12 cellular contexts compared by ENCODE assay signal in genomic region chr13:27427663-27428062, GRCh38. TPM values are rescaled to one million over a fixed set of nuclear protein-coding genes. Genes with fewer than 3 reads are reported as not detected.
A peak's percentile ranks its signal among the peaks of the same experiment; 100 is the strongest.
DNase-seq lines count a peak whose midpoint lies in the region; ATAC-seq, FAIRE-seq and TF ChIP-seq lines count a peak whose summit lies in the region.
"Had no signal": no experiment of that assay in that cellular context is flagged by ENCODE, and none has a peak within 500 bp of the region (broad histone marks: within the 10 kb centered on the region; RNA-seq: fewer than 3 reads in every experiment).

No MANE protein-coding gene starts in this region.

- intact Hi-C loops in GM12878 (cut with micrococcal nuclease; ENCODE audit: unreplicated experiment) = loop anchor here (5.0 kb wide), 1 partner anchor 195 kb away; the partner anchor contains the start of genes LNX2 and POLR1D
- intact Hi-C loops in psoas muscle (cut with DNase I) = loop anchor here (2.0 to 10.0 kb wide), 4 partner anchors 17 to 197 kb away; partner anchors contain the start of genes RPL21 (in 2 of the 2), LNX2 (in 1 of the 2) and POLR1D (in 1 of the 2)
- intact Hi-C loops in uterus (cut with DNase I; ENCODE audit: low total_unique reads) = no loop called here

- 93% methylated on average over 2 of the region's 2 CpGs for WGBS in GM12878 (ENCODE audit: insufficient coverage, insufficient replicate concordance, low lambda C conversion rate, missing lambda C conversion rate)
- 78 to 80% (median 78%) methylated on average over 2 of the region's 2 CpGs for WGBS in psoas muscle, 3 donors

- H3K9me2 ChIP-seq in MM.1S (replicated peaks; ENCODE audit: insufficient read depth, low read length) = no peaks in the 10 kb centered on the region

- in situ Hi-C loops in GM12878 (cut with MboI) = no loop called here

- no peaks in the 10 kb centered on the region for H3K9me3 Mint-ChIP-seq in CD8-positive, alpha-beta memory T cell

- no peak for DNase-seq in CD8-positive, alpha-beta memory T cell
- DNase-seq in NB4 (ENCODE audit: low read depth) (no peak), GM12878 (ENCODE audit: low read depth, low spot score) (no peak), psoas muscle (no peak), NCI-H345 treated with DMSO at 0.1 percent for 48 hours (lab: John Stamatoyannopoulos, UW; ENCODE audit: unreplicated experiment) (no peak), uterus (no peak), MM.1S (no peak)
- DNase-seq: DMS79 treated with DMSO at 0.1 percent for 48 hours, NCI-H1417, NCI-H748 treated with DMSO at 0.1 percent for 48 hours had no signal

- TF ChIP-seq CTCF in NB4 (IDR thresholded peaks at IDR 0.05; ENCODE audit: low read depth, low read length) (no peak), GM12878 (IDR thresholded peaks at IDR 0.05 in 2 of 3, conservative IDR thresholded peaks at IDR 0.05 in 1 of 3; ENCODE audit: control insufficient read depth in 2 of 3, extremely low read depth in 1 of 3, insufficient read depth in 1 of 3, low read depth in 3 of 3, low read length in 3 of 3) (no peak), psoas muscle (IDR thresholded peaks at IDR 0.05) (no peak), uterus (IDR thresholded peaks at IDR 0.05) (no peak), MM.1S (IDR thresholded peaks at IDR 0.05; ENCODE audit: low read length) (no peak)

- peak overlapping the region; percentile 84 to 95 (median 88) for H3K4me3 Mint-ChIP-seq in CD8-positive, alpha-beta memory T cell

- SMC1A ChIA-PET in GM12878 (lab: Charles Lee; ENCODE audit: uncharacterized antibody, unreplicated experiment) = interaction anchor here (0.8 to 6.3 kb wide), 6 partner anchors 9 to 59 kb away, joined by 3 to 41 read pairs (median 8); partner anchors contain the start of gene MTIF3

- CTCF ChIA-PET in CD8-positive, alpha-beta memory T cell (lab: Charles Lee) = interaction anchor here (3.9 to 6.0 kb wide), 3 partner anchors 16 to 193 kb away, joined by 24 to 74 read pairs (median 39); partner anchors contain the start of genes LNX2, MTIF3 and POLR1D
- CTCF ChIA-PET in GM12878 (lab: Yijun Ruan, JAX) = interaction anchor here (0.8 to 4.2 kb wide), 5 partner anchors 17 to 399 kb away, joined by 3 to 30 read pairs (median 4); partner anchors contain the start of gene MTIF3

- TF ChIP-seq EP300 in GM12878 (IDR thresholded peaks at IDR 0.05; ENCODE audit: borderline replicate concordance in 1 of 2, control insufficient read depth in 1 of 2, low read depth in 2 of 2, low read length in 2 of 2) = no peak

- H3K9ac ChIP-seq in GM12878 (ENCODE audit: control insufficient read depth, insufficient read depth, low read length) = no peak overlapping the region; the same call in 1 of the 2 replicates
- no peak overlapping the region for H3K9ac ChIP-seq in MM.1S (ENCODE audit: low read length)

- H2AFZ ChIP-seq in GM12878 (ENCODE audit: control insufficient read depth, low read depth, low read length) = no peak overlapping the region
- no peak overlapping the region for H2AFZ ChIP-seq in MM.1S (ENCODE audit: low read length)

- H3K4me2 ChIP-seq in GM12878 (ENCODE audit: control insufficient read depth, insufficient read depth) = peak overlapping the region; percentile 96; the same call in 1 of the 2 replicates
- no peak overlapping the region for H3K4me2 ChIP-seq in MM.1S (ENCODE audit: low read depth, low read length)

- no TSS peak for BruUV-seq in GM12878 (replicated peaks; lab: Mats Ljungman, UMichigan)

- TF ChIP-seq RAD21 in GM12878 (IDR thresholded peaks at IDR 0.05; ENCODE audit: insufficient read depth, low read depth, low read length) = no peak

- RAD21 ChIA-PET in GM12878 (lab: Charles Lee; ENCODE audit: unreplicated experiment) = interaction anchor here (2.4 to 5.4 kb wide), 3 partner anchors 15 to 399 kb away, joined by 6 to 32 read pairs (median 11); partner anchors contain the start of gene MTIF3

- peak overlapping the region; percentile 89 to 99 (median 96) for H3K27ac Mint-ChIP-seq in CD8-positive, alpha-beta memory T cell

- H3K4me1 ChIP-seq in CD8-positive, alpha-beta memory T cell (ENCODE audit: insufficient read depth, low read length) = peaks cover 63% of the 10 kb centered on the region
- H3K4me1 ChIP-seq in GM12878 (ENCODE audit: control insufficient read depth, insufficient read depth, low read length) (peaks cover 12% of the 10 kb centered on the region), psoas muscle (peaks cover 31% of the 10 kb centered on the region), uterus (peaks cover 0 to 12% of the 10 kb centered on the region in 2 donors), MM.1S (ENCODE audit: low read length) (no peaks in the 10 kb centered on the region; the same call in 1 of the 2 replicates)

- H3K27me3 Mint-ChIP-seq in CD8-positive, alpha-beta memory T cell = no peaks in the 10 kb centered on the region

- FAIRE-seq in GM12878 (lab: Jason Lieb, UNC) = no peak
- FAIRE-seq: colon had no signal

- H3K79me2 ChIP-seq in GM12878 (ENCODE audit: control insufficient read depth, insufficient read depth, low read length) (peaks cover 34% of the 10 kb centered on the region), MM.1S (ENCODE audit: low read length) (peaks cover 45% of the 10 kb centered on the region)

- peaks cover 58 to 80% (median 76%) of the 10 kb centered on the region in 3 donors for H3K4me1 Mint-ChIP-seq in CD8-positive, alpha-beta memory T cell

- H3K36me3 ChIP-seq in CD8-positive, alpha-beta memory T cell (ENCODE audit: insufficient read depth, low read length) = peaks cover 45% of the 10 kb centered on the region
- H3K36me3 ChIP-seq in GM12878 (ENCODE audit: control insufficient read depth in 2 of 2, insufficient read depth in 2 of 2, low read length in 1 of 2) (peaks cover 15 to 18% of the 10 kb centered on the region in 2 experiments), psoas muscle (ENCODE audit: insufficient read depth in 1 of 2, low read depth in 1 of 2) (peaks cover 3 to 59% of the 10 kb centered on the region in 2 donors), uterus (no peaks in the 10 kb centered on the region), MM.1S (replicated peaks; ENCODE audit: insufficient read depth, low read length) (no peaks in the 10 kb centered on the region; the same call in 1 of the 2 replicates)

- peaks cover 23 to 75% (median 26%) of the 10 kb centered on the region in 3 donors for H3K36me3 Mint-ChIP-seq in CD8-positive, alpha-beta memory T cell

- no peaks in the 10 kb centered on the region for H3K27me3 ChIP-seq in CD8-positive, alpha-beta memory T cell (ENCODE audit: insufficient read depth, low read length, poor library complexity, severe bottlenecking)
- H3K27me3 ChIP-seq in GM12878 (replicated peaks in 1 of 2; ENCODE audit: control insufficient read depth in 2 of 2, insufficient read depth in 2 of 2, low read length in 1 of 2) (no peaks in the 10 kb centered on the region), psoas muscle (ENCODE audit: insufficient read depth in 3 of 3, low read length in 2 of 3) (no peaks in the 10 kb centered on the region), uterus (no peaks in the 10 kb centered on the region), MM.1S (replicated peaks; ENCODE audit: insufficient read depth, low read length) (no peaks in the 10 kb centered on the region)

- POLR2A ChIA-PET in CD8-positive, alpha-beta memory T cell (lab: Charles Lee) = interaction anchor here (2.4 to 6.2 kb wide), 2 partner anchors 22 to 28 kb away, joined by 7 to 128 read pairs; partner anchors contain the start of gene MTIF3
- POLR2A ChIA-PET in GM12878 (lab: Charles Lee) = interaction anchor here (1.0 to 1.4 kb wide), 2 partner anchors 20 to 22 kb away, joined by 3 to 4 read pairs; no protein-coding TSS in a partner anchor

- H3F3A ChIP-seq in MM.1S (ENCODE audit: insufficient read depth, low read length) = peaks cover 14% of the 10 kb centered on the region; the same call in 1 of the 2 replicates

- ATAC-seq in GM12878 (no peak), psoas muscle (no peak), HG03175 (IDR thresholded peaks at IDR 0.05; ENCODE audit: unreplicated experiment) (no peak)

- H4K20me1 ChIP-seq in GM12878 (ENCODE audit: control insufficient read depth, insufficient read depth) (peaks cover 8% of the 10 kb centered on the region), MM.1S (ENCODE audit: insufficient read depth, low read length) (no peaks in the 10 kb centered on the region)

- peak overlapping the region; percentile 77 for H3K27ac ChIP-seq in CD8-positive, alpha-beta memory T cell (ENCODE audit: low read depth, low read length)
- H3K27ac ChIP-seq in GM12878 (ENCODE audit: control insufficient read depth, insufficient read depth) (no peak overlapping the region; the same call in 1 of the 2 replicates), psoas muscle (peak overlapping the region; percentile 100), uterus (no peak overlapping the region), MM.1S (ENCODE audit: low read length) (no peak overlapping the region)

- H3K4me3 ChIP-seq in CD8-positive, alpha-beta memory T cell (ENCODE audit: low read length) = peak overlapping the region; percentile 71
- H3K4me3 ChIP-seq in NB4 (ENCODE audit: low read depth, low read length) = peak overlapping the region; percentile 89
- no peak overlapping the region for H3K4me3 ChIP-seq in GM12878
- H3K4me3 ChIP-seq in psoas muscle = no peak overlapping the region
- no peak overlapping the region for H3K4me3 ChIP-seq in uterus
- no peak overlapping the region for H3K4me3 ChIP-seq in MM.1S (ENCODE audit: low read length)

- no peaks in the 10 kb centered on the region for H3K9me3 ChIP-seq in CD8-positive, alpha-beta memory T cell (ENCODE audit: low read length)
- no peaks in the 10 kb centered on the region for H3K9me3 ChIP-seq in GM12878 (replicated peaks; ENCODE audit: control insufficient read depth, insufficient read depth, low read length)
- no peaks in the 10 kb centered on the region for H3K9me3 ChIP-seq in psoas muscle
- no peaks in the 10 kb centered on the region for H3K9me3 ChIP-seq in uterus
- no peaks in the 10 kb centered on the region for H3K9me3 ChIP-seq in MM.1S (replicated peaks; ENCODE audit: insufficient read depth, low read length)

- TF ChIP-seq POLR2A in NB4 (IDR thresholded peaks at IDR 0.05; ENCODE audit: extremely low read depth, insufficient read length) = no peak
- TF ChIP-seq POLR2A in GM12878 (IDR thresholded peaks at IDR 0.05; ENCODE audit: low read depth, low read length) = no peak
- no peak for TF ChIP-seq POLR2A in uterus (IDR thresholded peaks at IDR 0.05)

RNA-seq across cellular contexts. Expression of gene GTF3A, which starts 3.2 kb away (rescaled TPM):
- total RNA-seq in CD8-positive, alpha-beta memory T cell = 100 to 1,000 TPM; 296 to 323 TPM
- 606 TPM for polyA plus RNA-seq in CD8-positive, alpha-beta memory T cell
- total RNA-seq in GM12878 (2013; cell fraction: nucleolus; rRNA removed) = 46.3 and 49.6 TPM in 2 replicates
- total RNA-seq in GM12878 (2014; rRNA removed) (232 TPM in 2 replicates), GM12878 (2014; rRNA removed; fragmentation: Illumina TruSeq; extraction: Trizol) (247 and 249 TPM in 2 replicates), GM12878 (2021) (192 and 201 TPM in 2 replicates), psoas muscle (100 to 1,000 TPM; 141 to 201 (median 159) TPM), uterus (100 to 1,000 TPM in 2 of 4 donors, 10 to 100 TPM in 2; 31.8 to 174 (median 98.3) TPM)
- polyA plus RNA-seq in GM12878 (2011; ENCODE audit: low read depth) = 91.2 TPM
- polyA plus RNA-seq in GM12878 (2011; rRNA removed) (150 and 204 TPM in 2 replicates), GM12878 (2014; fragmentation: Illumina TruSeq; extraction: Trizol) (350 and 400 TPM in 2 replicates), GM12878 (2014; fragmentation: Nextera tagmentation; extraction: Ambion mirVana) (100 to 1,000 TPM in 1 of 2 experiments, 10 to 100 TPM in 1; 74.2 to 187 TPM), GM12878 (2014; rRNA removed) (183 and 199 TPM in 2 replicates), GM12878 (2016; fragmentation: Nextera tagmentation; extraction: Ambion mirVana) (100 to 1,000 TPM; 501 to 524 TPM), psoas muscle (100 to 1,000 TPM; 228 to 285 (median 231) TPM)
- 91.1 and 113 TPM in 2 replicates for polyA plus RNA-seq in GM12878 (2011; cell fraction: cytosol; rRNA removed)
- 81.1 and 86.9 TPM in 2 replicates for polyA plus RNA-seq in GM12878 (2011; cell fraction: nucleus; rRNA removed)
- polyA plus RNA-seq in GM12878 (2012) = 94.7 and 123 TPM in 2 replicates
- 63.6 and 75.4 TPM in 2 replicates for polyA minus RNA-seq in GM12878 (2011; rRNA and poly(A)+ RNA removed)
- polyA minus RNA-seq in GM12878 (2011; cell fraction: cytosol; rRNA and poly(A)+ RNA removed) = 36.8 and 43.0 TPM in 2 replicates
- 34.5 and 66.4 TPM in 2 replicates for polyA minus RNA-seq in GM12878 (2011; cell fraction: nucleus; rRNA and poly(A)+ RNA removed)

RNA-seq across cellular contexts. Expression of gene MTIF3, which starts 22.7 kb away (rescaled TPM):
- total RNA-seq in CD8-positive, alpha-beta memory T cell = 10 to 100 TPM; 35.7 to 37.5 TPM
- polyA plus RNA-seq in CD8-positive, alpha-beta memory T cell = 88.2 TPM
- 15.5 and 17.9 TPM in 2 replicates for total RNA-seq in GM12878 (2013; cell fraction: nucleolus; rRNA removed)
- total RNA-seq in GM12878 (2014; rRNA removed) = 26.0 and 47.3 TPM in 2 replicates
- total RNA-seq in GM12878 (2014; rRNA removed; fragmentation: Illumina TruSeq; extraction: Trizol) = 44.2 and 48.4 TPM in 2 replicates
- total RNA-seq in GM12878 (2021) = 22.4 and 22.5 TPM in 2 replicates
- 53.6 TPM for polyA plus RNA-seq in GM12878 (2011; ENCODE audit: low read depth)
- polyA plus RNA-seq in GM12878 (2011; rRNA removed) = 49.1 and 70.3 TPM in 2 replicates
- polyA plus RNA-seq in GM12878 (2011; cell fraction: cytosol; rRNA removed) = 28.7 and 35.2 TPM in 2 replicates
- polyA plus RNA-seq in GM12878 (2011; cell fraction: nucleus; rRNA removed) = 22.3 and 24.4 TPM in 2 replicates
- 33.7 and 45.7 TPM in 2 replicates for polyA plus RNA-seq in GM12878 (2012)
- 68.0 and 75.1 TPM in 2 replicates for polyA plus RNA-seq in GM12878 (2014; fragmentation: Illumina TruSeq; extraction: Trizol)
- 10 to 100 TPM; 64.7 to 73.9 TPM for polyA plus RNA-seq in GM12878 (2014; fragmentation: Nextera tagmentation; extraction: Ambion mirVana)
- polyA plus RNA-seq in GM12878 (2014; rRNA removed) = 29.4 and 40.0 TPM in 2 replicates
- 10 to 100 TPM; 50.3 to 51.1 TPM for polyA plus RNA-seq in GM12878 (2016; fragmentation: Nextera tagmentation; extraction: Ambion mirVana)
- polyA minus RNA-seq in GM12878 (2011; rRNA and poly(A)+ RNA removed) = 14.3 and 17.0 TPM in 2 replicates
- 6.7 and 9.4 TPM in 2 replicates for polyA minus RNA-seq in GM12878 (2011; cell fraction: cytosol; rRNA and poly(A)+ RNA removed)
- polyA minus RNA-seq in GM12878 (2011; cell fraction: nucleus; rRNA and poly(A)+ RNA removed) = 6.4 and 9.1 TPM in 2 replicates
- total RNA-seq in psoas muscle = 10 to 100 TPM; 48.1 to 72.4 (median 64.9) TPM
- 100 to 1,000 TPM in 2 of 3 donors, 10 to 100 TPM in 1; 84.8 to 166 (median 108) TPM for polyA plus RNA-seq in psoas muscle
- total RNA-seq in uterus = 100 to 1,000 TPM in 1 of 4 donors, 10 to 100 TPM in 3; 14.6 to 102 (median 40.0) TPM

Comparison
In these comparisons a context has a peak if more than half of its experiments do, and no peak if none do; other contexts are left out.
1. H3K27ac ChIP-seq: peak in CD8-positive, alpha-beta memory T cell (single experiment) and psoas muscle (single experiment); none in GM12878 (single experiment), uterus (0 of 2) and MM.1S (single experiment).
2. H3K4me3 ChIP-seq: peak in CD8-positive, alpha-beta memory T cell (single experiment) and NB4 (single experiment); none in GM12878 (single experiment), psoas muscle (single experiment), uterus (0 of 2) and MM.1S (single experiment).